ENCODE assay signal across 2 cellular contexts in the genomic region with DNA sequence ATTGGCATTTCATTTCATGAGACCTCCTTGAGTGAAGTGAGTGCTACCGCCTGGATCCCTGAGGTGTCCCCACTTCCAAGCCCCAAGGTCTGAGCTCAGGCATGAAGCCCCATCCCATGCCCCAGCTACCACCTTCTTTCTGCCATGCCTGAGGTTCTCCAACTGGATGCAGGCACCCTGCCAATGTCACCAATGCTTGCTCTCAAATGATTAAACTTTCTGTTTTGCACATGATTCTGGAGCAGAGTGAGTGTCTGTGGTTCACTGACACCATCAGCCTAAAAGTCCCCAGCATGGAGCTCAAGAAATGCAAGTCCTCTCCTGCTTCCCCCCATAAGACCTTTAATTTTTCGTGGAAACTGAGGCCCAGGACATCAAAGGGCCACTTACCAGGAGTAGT.
TF ChIP-seq lines count a peak whose summit lies in the region.

No MANE protein-coding gene starts in this region.

TF ChIP-seq in liver, 16 proteins besides CTCF, POLR2A, EP300 and RAD21:
- TF ChIP-seq RXRA (IDR thresholded peaks at IDR 0.05) (peak in 1 of 2 donors; percentile 67), YY1 (IDR thresholded peaks at IDR 0.05) (peak; percentile 52), SP1 (IDR thresholded peaks at IDR 0.05) (no peak), HNF4A (conservative IDR thresholded peaks at IDR 0.05) (peak in 1 of 2 donors; percentile 36)
TF ChIP-seq in liver: peak in this region for 3.

TF ChIP-seq in HepG2, 621 proteins besides CTCF, POLR2A, EP300 and RAD21:
- TF ChIP-seq ZSCAN25 (CRISPR knock-in tag; IDR thresholded peaks at IDR 0.05), result no peak
- no peak for TF ChIP-seq KMT2B (CRISPR knock-in tag; IDR thresholded peaks at IDR 0.05)
- TF ChIP-seq ZNF260 (CRISPR knock-in tag; IDR thresholded peaks at IDR 0.05; ENCODE audit: borderline replicate concordance, low read depth), result no peak
- TF ChIP-seq ZBTB7A (CRISPR knock-in tag; IDR thresholded peaks at IDR 0.05), result no peak
- no peak for TF ChIP-seq NCOA2 (CRISPR knock-in tag; IDR thresholded peaks at IDR 0.05)
